ENCODE assay signal across 1 cellular context in the genomic region with DNA sequence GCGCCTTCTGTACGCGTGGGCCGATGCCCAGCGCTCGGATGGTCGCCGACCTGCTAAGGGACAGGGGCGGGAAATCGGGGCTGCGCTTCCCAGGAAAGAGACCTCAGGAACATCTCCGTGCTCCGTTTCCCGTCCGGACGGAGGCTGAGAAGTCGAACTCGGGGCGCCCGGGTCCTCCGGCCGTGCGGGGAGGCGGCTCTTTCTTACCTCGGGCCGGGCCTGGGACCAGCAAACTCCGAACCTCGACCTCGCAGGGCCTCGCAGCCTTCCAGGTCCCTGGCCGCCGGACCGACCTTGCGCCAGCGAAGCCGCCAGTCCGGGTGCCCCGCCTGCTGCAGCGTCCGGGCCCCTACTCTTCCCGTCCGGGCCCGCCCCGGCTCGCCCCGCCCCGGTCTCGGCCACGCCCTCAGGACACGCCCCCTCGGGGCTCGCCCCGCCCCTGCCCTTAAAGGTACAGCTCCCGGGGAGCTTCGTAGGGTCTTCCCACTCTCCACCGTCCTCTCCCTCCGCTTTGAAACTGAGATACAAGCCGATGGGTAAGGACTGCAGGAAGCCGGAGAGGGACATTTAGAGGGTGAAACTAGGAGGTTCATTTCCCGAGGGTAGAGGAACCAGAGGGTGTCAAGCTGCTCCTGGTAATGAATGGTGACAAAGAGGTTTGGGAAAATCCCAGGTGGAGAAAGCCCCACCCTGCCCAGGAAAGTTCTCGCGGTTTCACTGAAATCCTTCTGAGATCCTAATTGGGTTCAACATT.
A peak's percentile ranks its signal among the peaks of the same experiment; 100 is the strongest.
TF ChIP-seq lines count a peak whose summit lies in the region.

A gene (minus strand): TSS at position 324 of the 754 bp plus-strand sequence. CDS start 2,231 bp downstream, outside the sequence.

TF ChIP-seq in K562, 482 proteins besides CTCF, POLR2A, EP300 and RAD21 (continued from another document and continues in another):
- TF ChIP-seq, protein P1, sequence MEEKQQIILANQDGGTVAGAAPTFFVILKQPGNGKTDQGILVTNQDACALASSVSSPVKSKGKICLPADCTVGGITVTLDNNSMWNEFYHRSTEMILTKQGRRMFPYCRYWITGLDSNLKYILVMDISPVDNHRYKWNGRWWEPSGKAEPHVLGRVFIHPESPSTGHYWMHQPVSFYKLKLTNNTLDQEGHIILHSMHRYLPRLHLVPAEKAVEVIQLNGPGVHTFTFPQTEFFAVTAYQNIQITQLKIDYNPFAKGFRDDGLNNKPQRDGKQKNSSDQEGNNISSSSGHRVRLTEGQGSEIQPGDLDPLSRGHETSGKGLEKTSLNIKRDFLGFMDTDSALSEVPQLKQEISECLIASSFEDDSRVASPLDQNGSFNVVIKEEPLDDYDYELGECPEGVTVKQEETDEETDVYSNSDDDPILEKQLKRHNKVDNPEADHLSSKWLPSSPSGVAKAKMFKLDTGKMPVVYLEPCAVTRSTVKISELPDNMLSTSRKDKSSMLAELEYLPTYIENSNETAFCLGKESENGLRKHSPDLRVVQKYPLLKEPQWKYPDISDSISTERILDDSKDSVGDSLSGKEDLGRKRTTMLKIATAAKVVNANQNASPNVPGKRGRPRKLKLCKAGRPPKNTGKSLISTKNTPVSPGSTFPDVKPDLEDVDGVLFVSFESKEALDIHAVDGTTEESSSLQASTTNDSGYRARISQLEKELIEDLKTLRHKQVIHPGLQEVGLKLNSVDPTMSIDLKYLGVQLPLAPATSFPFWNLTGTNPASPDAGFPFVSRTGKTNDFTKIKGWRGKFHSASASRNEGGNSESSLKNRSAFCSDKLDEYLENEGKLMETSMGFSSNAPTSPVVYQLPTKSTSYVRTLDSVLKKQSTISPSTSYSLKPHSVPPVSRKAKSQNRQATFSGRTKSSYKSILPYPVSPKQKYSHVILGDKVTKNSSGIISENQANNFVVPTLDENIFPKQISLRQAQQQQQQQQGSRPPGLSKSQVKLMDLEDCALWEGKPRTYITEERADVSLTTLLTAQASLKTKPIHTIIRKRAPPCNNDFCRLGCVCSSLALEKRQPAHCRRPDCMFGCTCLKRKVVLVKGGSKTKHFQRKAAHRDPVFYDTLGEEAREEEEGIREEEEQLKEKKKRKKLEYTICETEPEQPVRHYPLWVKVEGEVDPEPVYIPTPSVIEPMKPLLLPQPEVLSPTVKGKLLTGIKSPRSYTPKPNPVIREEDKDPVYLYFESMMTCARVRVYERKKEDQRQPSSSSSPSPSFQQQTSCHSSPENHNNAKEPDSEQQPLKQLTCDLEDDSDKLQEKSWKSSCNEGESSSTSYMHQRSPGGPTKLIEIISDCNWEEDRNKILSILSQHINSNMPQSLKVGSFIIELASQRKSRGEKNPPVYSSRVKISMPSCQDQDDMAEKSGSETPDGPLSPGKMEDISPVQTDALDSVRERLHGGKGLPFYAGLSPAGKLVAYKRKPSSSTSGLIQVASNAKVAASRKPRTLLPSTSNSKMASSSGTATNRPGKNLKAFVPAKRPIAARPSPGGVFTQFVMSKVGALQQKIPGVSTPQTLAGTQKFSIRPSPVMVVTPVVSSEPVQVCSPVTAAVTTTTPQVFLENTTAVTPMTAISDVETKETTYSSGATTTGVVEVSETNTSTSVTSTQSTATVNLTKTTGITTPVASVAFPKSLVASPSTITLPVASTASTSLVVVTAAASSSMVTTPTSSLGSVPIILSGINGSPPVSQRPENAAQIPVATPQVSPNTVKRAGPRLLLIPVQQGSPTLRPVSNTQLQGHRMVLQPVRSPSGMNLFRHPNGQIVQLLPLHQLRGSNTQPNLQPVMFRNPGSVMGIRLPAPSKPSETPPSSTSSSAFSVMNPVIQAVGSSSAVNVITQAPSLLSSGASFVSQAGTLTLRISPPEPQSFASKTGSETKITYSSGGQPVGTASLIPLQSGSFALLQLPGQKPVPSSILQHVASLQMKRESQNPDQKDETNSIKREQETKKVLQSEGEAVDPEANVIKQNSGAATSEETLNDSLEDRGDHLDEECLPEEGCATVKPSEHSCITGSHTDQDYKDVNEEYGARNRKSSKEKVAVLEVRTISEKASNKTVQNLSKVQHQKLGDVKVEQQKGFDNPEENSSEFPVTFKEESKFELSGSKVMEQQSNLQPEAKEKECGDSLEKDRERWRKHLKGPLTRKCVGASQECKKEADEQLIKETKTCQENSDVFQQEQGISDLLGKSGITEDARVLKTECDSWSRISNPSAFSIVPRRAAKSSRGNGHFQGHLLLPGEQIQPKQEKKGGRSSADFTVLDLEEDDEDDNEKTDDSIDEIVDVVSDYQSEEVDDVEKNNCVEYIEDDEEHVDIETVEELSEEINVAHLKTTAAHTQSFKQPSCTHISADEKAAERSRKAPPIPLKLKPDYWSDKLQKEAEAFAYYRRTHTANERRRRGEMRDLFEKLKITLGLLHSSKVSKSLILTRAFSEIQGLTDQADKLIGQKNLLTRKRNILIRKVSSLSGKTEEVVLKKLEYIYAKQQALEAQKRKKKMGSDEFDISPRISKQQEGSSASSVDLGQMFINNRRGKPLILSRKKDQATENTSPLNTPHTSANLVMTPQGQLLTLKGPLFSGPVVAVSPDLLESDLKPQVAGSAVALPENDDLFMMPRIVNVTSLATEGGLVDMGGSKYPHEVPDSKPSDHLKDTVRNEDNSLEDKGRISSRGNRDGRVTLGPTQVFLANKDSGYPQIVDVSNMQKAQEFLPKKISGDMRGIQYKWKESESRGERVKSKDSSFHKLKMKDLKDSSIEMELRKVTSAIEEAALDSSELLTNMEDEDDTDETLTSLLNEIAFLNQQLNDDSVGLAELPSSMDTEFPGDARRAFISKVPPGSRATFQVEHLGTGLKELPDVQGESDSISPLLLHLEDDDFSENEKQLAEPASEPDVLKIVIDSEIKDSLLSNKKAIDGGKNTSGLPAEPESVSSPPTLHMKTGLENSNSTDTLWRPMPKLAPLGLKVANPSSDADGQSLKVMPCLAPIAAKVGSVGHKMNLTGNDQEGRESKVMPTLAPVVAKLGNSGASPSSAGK (IDR thresholded peaks at IDR 0.05), result peak; percentile 57
- TF ChIP-seq, protein P2, sequence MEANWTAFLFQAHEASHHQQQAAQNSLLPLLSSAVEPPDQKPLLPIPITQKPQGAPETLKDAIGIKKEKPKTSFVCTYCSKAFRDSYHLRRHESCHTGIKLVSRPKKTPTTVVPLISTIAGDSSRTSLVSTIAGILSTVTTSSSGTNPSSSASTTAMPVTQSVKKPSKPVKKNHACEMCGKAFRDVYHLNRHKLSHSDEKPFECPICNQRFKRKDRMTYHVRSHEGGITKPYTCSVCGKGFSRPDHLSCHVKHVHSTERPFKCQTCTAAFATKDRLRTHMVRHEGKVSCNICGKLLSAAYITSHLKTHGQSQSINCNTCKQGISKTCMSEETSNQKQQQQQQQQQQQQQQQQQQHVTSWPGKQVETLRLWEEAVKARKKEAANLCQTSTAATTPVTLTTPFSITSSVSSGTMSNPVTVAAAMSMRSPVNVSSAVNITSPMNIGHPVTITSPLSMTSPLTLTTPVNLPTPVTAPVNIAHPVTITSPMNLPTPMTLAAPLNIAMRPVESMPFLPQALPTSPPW (CRISPR knock-in tag; IDR thresholded peaks at IDR 0.05), result peak; percentile 85
- TF ChIP-seq, protein P3, sequence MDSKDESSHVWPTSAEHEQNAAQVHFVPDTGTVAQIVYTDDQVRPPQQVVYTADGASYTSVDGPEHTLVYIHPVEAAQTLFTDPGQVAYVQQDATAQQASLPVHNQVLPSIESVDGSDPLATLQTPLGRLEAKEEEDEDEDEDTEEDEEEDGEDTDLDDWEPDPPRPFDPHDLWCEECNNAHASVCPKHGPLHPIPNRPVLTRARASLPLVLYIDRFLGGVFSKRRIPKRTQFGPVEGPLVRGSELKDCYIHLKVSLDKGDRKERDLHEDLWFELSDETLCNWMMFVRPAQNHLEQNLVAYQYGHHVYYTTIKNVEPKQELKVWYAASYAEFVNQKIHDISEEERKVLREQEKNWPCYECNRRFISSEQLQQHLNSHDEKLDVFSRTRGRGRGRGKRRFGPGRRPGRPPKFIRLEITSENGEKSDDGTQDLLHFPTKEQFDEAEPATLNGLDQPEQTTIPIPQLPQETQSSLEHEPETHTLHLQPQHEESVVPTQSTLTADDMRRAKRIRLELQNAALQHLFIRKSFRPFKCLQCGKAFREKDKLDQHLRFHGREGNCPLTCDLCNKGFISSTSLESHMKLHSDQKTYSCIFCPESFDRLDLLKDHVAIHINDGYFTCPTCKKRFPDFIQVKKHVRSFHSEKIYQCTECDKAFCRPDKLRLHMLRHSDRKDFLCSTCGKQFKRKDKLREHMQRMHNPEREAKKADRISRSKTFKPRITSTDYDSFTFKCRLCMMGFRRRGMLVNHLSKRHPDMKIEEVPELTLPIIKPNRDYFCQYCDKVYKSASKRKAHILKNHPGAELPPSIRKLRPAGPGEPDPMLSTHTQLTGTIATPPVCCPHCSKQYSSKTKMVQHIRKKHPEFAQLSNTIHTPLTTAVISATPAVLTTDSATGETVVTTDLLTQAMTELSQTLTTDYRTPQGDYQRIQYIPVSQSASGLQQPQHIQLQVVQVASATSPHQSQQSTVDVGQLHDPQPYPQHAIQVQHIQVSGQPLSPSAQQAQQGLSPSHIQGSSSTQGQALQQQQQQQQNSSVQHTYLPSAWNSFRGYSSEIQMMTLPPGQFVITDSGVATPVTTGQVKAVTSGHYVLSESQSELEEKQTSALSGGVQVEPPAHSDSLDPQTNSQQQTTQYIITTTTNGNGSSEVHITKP (IDR thresholded peaks at IDR 0.05; ENCODE audit: partially characterized antibody), result peak; percentile 19
- TF ChIP-seq YY1 (IDR thresholded peaks at IDR 0.05; ENCODE audit: borderline replicate concordance in 1 of 3, control insufficient read depth in 1 of 3, extremely low read depth in 1 of 3, insufficient read depth in 3 of 3, insufficient read length in 1 of 3, insufficient replicate concordance in 2 of 3, low read depth in 1 of 3, low read length in 2 of 3) (peak in 2 of 3 experiments; percentile 52 to 59), CCNT2 (IDR thresholded peaks at IDR 0.05; ENCODE audit: borderline replicate concordance, extremely low read depth, insufficient read length, low read depth, low read length) (peak; percentile 90), SP1 (CRISPR knock-in tag; IDR thresholded peaks at IDR 0.05) (peak; percentile 75), SOX6 (IDR thresholded peaks at IDR 0.05) (no peak), GABPA (tag; conservative IDR thresholded peaks at IDR 0.05; ENCODE audit: low read depth) (peak; percentile 37), EHMT2 (IDR thresholded peaks at IDR 0.05) (no peak), MAFG (tag; conservative IDR thresholded peaks at IDR 0.05) (no peak), TAF1 (IDR thresholded peaks at IDR 0.05; ENCODE audit: control insufficient read depth, extremely low read depth, insufficient read depth, low read length, severe bottlenecking) (peak; percentile 77)
- TF ChIP-seq, protein P4, sequence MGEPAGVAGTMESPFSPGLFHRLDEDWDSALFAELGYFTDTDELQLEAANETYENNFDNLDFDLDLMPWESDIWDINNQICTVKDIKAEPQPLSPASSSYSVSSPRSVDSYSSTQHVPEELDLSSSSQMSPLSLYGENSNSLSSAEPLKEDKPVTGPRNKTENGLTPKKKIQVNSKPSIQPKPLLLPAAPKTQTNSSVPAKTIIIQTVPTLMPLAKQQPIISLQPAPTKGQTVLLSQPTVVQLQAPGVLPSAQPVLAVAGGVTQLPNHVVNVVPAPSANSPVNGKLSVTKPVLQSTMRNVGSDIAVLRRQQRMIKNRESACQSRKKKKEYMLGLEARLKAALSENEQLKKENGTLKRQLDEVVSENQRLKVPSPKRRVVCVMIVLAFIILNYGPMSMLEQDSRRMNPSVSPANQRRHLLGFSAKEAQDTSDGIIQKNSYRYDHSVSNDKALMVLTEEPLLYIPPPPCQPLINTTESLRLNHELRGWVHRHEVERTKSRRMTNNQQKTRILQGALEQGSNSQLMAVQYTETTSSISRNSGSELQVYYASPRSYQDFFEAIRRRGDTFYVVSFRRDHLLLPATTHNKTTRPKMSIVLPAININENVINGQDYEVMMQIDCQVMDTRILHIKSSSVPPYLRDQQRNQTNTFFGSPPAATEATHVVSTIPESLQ (CRISPR knock-in tag; IDR thresholded peaks at IDR 0.05), result 0 out of 2 replicates have a peak, but pooled peaks have one; percentile 14
- TF ChIP-seq, protein P5, sequence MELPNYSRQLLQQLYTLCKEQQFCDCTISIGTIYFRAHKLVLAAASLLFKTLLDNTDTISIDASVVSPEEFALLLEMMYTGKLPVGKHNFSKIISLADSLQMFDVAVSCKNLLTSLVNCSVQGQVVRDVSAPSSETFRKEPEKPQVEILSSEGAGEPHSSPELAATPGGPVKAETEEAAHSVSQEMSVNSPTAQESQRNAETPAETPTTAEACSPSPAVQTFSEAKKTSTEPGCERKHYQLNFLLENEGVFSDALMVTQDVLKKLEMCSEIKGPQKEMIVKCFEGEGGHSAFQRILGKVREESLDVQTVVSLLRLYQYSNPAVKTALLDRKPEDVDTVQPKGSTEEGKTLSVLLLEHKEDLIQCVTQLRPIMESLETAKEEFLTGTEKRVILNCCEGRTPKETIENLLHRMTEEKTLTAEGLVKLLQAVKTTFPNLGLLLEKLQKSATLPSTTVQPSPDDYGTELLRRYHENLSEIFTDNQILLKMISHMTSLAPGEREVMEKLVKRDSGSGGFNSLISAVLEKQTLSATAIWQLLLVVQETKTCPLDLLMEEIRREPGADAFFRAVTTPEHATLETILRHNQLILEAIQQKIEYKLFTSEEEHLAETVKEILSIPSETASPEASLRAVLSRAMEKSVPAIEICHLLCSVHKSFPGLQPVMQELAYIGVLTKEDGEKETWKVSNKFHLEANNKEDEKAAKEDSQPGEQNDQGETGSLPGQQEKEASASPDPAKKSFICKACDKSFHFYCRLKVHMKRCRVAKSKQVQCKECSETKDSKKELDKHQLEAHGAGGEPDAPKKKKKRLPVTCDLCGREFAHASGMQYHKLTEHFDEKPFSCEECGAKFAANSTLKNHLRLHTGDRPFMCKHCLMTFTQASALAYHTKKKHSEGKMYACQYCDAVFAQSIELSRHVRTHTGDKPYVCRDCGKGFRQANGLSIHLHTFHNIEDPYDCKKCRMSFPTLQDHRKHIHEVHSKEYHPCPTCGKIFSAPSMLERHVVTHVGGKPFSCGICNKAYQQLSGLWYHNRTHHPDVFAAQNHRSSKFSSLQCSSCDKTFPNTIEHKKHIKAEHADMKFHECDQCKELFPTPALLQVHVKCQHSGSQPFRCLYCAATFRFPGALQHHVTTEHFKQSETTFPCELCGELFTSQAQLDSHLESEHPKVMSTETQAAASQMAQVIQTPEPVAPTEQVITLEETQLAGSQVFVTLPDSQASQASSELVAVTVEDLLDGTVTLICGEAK (IDR thresholded peaks at IDR 0.05), result no peak
- TF ChIP-seq, protein P5 (CRISPR knock-in tag; IDR thresholded peaks at IDR 0.05), result no peak
